ENCODE assay signal across 11 cellular contexts in genomic region chr3:122697952-122698625, GRCh38. TPM values are rescaled to one million over a fixed set of nuclear protein-coding genes. Genes with fewer than 3 reads are reported as not detected.
DNase-seq lines count a peak whose midpoint lies in the region; ATAC-seq, FAIRE-seq and TF ChIP-seq lines count a peak whose summit lies in the region.
"Had no signal": no experiment of that assay in that cellular context is flagged by ENCODE, and none has a peak within 500 bp of the region (broad histone marks: within the 10 kb centered on the region; RNA-seq: fewer than 3 reads in every experiment).

No MANE protein-coding gene starts in this region.

- WGBS in GM12878 (ENCODE audit: insufficient coverage, insufficient replicate concordance, low lambda C conversion rate, missing lambda C conversion rate) = 0% methylated on average over 2 of the region's 2 CpGs
- WGBS in ovary, 3 donors = 64 to 76% (median 76%) methylated on average over 2 of the region's 2 CpGs

- RAD21 ChIA-PET in GM12878 (lab: Charles Lee; ENCODE audit: unreplicated experiment) = interaction anchor here (0.6 to 4.4 kb wide), 8 partner anchors 11 to 314 kb away, joined by 3 to 30 read pairs (median 5); partner anchors contain the start of genes FAM162A and PARP14

- H3K27ac ChIP-seq in GM12878 (ENCODE audit: control insufficient read depth, insufficient read depth) = peak overlapping the region; percentile 65
- H3K27ac ChIP-seq in ovary = no peak overlapping the region
- H3K27ac ChIP-seq: pancreas had no signal

- ATAC-seq in GM19351 (IDR thresholded peaks at IDR 0.05; ENCODE audit: unreplicated experiment) (peak; percentile 91), HG03060 (IDR thresholded peaks at IDR 0.05; ENCODE audit: low read depth, unreplicated experiment) (peak; percentile 58), GM12878 (peak; percentile 96)
- ATAC-seq: HCT116, pancreas had no signal

- CTCF ChIA-PET in GM12878 (lab: Yijun Ruan, JAX) = interaction anchor here (0.7 to 1.9 kb wide), 7 partner anchors 19 to 332 kb away, joined by 3 to 10 read pairs (median 3); no protein-coding TSS in a partner anchor

- POLR2A ChIA-PET in GM12878 (lab: Charles Lee) = interaction anchor here (0.6 to 1.3 kb wide), 4 partner anchors 14 to 209 kb away, joined by 3 read pairs; no protein-coding TSS in a partner anchor

- H3K9me3 ChIP-seq in GM12878 (replicated peaks; ENCODE audit: control insufficient read depth, insufficient read depth, low read length) (peaks cover 7% of the 10 kb centered on the region; the same call in 2 of the 3 replicates), ovary (no peaks in the 10 kb centered on the region)
- H3K9me3 ChIP-seq: pancreas had no signal

- no peaks in the 10 kb centered on the region for H4K20me1 ChIP-seq in GM12878 (ENCODE audit: control insufficient read depth, insufficient read depth)

- no peak for TF ChIP-seq RAD21 in GM12878 (IDR thresholded peaks at IDR 0.05; ENCODE audit: insufficient read depth, low read depth, low read length)

- SMC1A ChIA-PET in GM12878 (lab: Charles Lee; ENCODE audit: uncharacterized antibody, unreplicated experiment) = interaction anchor here (1.0 to 7.3 kb wide), 9 partner anchors 10 to 185 kb away, joined by 3 to 91 read pairs (median 4); partner anchors contain the start of genes DTX3L, PARP14 and PARP9

- in situ Hi-C loops in GM12878 (cut with MboI) = no loop called here

- TF ChIP-seq CTCF in GM12878 (IDR thresholded peaks at IDR 0.05 in 2 of 3, conservative IDR thresholded peaks at IDR 0.05 in 1 of 3; ENCODE audit: control insufficient read depth in 2 of 3, extremely low read depth in 1 of 3, insufficient read depth in 1 of 3, low read depth in 3 of 3, low read length in 3 of 3) (no peak), ovary (IDR thresholded peaks at IDR 0.05) (no peak)

- H3K4me2 ChIP-seq in GM12878 (ENCODE audit: control insufficient read depth, insufficient read depth) = peak overlapping the region; percentile 72

- H2AFZ ChIP-seq in GM12878 (ENCODE audit: control insufficient read depth, low read depth, low read length) = no peak overlapping the region

- H3K36me3 ChIP-seq in GM12878 (ENCODE audit: control insufficient read depth in 2 of 2, insufficient read depth in 2 of 2, low read length in 1 of 2) = peaks cover 14 to 50% of the 10 kb centered on the region in 2 experiments
- no peaks in the 10 kb centered on the region for H3K36me3 ChIP-seq in ovary

- H3K4me3 ChIP-seq in GM08714 (ENCODE audit: low read length) = peak overlapping the region; percentile 40; the same call in 1 of the 2 replicates
- H3K4me3 ChIP-seq in GM12878 = peak overlapping the region; percentile 7; the same call in 1 of the 2 replicates
- H3K4me3 ChIP-seq in ovary = no peak overlapping the region
- H3K4me3 ChIP-seq: pancreas had no signal

- H3K4me1 ChIP-seq in GM12878 (ENCODE audit: control insufficient read depth, insufficient read depth, low read length) = peaks cover 25% of the 10 kb centered on the region
- no peaks in the 10 kb centered on the region for H3K4me1 ChIP-seq in ovary (ENCODE audit: insufficient read depth)

- peak; percentile 61 for DNase-seq in GM12878 (ENCODE audit: low read depth, low spot score)
- DNase-seq in COR-L47 (lab: John Stamatoyannopoulos, UW) = no peak
- DNase-seq in NCI-H1436 (lab: John Stamatoyannopoulos, UW) = no peak
- DNase-seq in ovary = no peak
- no peak for DNase-seq in NCI-H82 (lab: John Stamatoyannopoulos, UW)
- DNase-seq: NCI-H2171 treated with DMSO at 0.1 percent for 48 hours, pancreas had no signal

- H3K9ac ChIP-seq in GM12878 (ENCODE audit: control insufficient read depth, insufficient read depth, low read length) = no peak overlapping the region

- peaks cover 8% of the 10 kb centered on the region for H3K79me2 ChIP-seq in GM12878 (ENCODE audit: control insufficient read depth, insufficient read depth, low read length)

- intact Hi-C loops in GM12878 (cut with micrococcal nuclease; ENCODE audit: unreplicated experiment) = no loop called here
- intact Hi-C loops in ovary (cut with DNase I) = no loop called here

- FAIRE-seq in GM12878 (lab: Jason Lieb, UNC) = no peak
- FAIRE-seq: pancreas had no signal

- no TSS peak for BruUV-seq in GM12878 (replicated peaks; lab: Mats Ljungman, UMichigan)

- TF ChIP-seq EP300 in GM12878 (IDR thresholded peaks at IDR 0.05; ENCODE audit: borderline replicate concordance in 1 of 2, control insufficient read depth in 1 of 2, low read depth in 2 of 2, low read length in 2 of 2) (no peak), ovary (IDR thresholded peaks at IDR 0.05) (no peak)

- H3K27me3 ChIP-seq in GM12878 (replicated peaks in 1 of 2; ENCODE audit: control insufficient read depth in 2 of 2, insufficient read depth in 2 of 2, low read length in 1 of 2) (no peaks in the 10 kb centered on the region), ovary (no peaks in the 10 kb centered on the region)
- H3K27me3 ChIP-seq: pancreas had no signal

- TF ChIP-seq POLR2A in GM12878 (IDR thresholded peaks at IDR 0.05; ENCODE audit: low read depth, low read length) (no peak), ovary (IDR thresholded peaks at IDR 0.05) (no peak)

TF ChIP-seq in GM12878, 131 proteins besides CTCF, POLR2A, EP300 and RAD21 (continues in another document):
- TF ChIP-seq, protein P1, sequence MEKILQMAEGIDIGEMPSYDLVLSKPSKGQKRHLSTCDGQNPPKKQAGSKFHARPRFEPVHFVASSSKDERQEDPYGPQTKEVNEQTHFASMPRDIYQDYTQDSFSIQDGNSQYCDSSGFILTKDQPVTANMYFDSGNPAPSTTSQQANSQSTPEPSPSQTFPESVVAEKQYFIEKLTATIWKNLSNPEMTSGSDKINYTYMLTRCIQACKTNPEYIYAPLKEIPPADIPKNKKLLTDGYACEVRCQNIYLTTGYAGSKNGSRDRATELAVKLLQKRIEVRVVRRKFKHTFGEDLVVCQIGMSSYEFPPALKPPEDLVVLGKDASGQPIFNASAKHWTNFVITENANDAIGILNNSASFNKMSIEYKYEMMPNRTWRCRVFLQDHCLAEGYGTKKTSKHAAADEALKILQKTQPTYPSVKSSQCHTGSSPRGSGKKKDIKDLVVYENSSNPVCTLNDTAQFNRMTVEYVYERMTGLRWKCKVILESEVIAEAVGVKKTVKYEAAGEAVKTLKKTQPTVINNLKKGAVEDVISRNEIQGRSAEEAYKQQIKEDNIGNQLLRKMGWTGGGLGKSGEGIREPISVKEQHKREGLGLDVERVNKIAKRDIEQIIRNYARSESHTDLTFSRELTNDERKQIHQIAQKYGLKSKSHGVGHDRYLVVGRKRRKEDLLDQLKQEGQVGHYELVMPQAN (conservative IDR thresholded peaks at IDR 0.05) = no peak
- no peak for TF ChIP-seq MAX (IDR thresholded peaks at IDR 0.05; ENCODE audit: low read depth, low read length)
- TF ChIP-seq SUPT20H (IDR thresholded peaks at IDR 0.05; ENCODE audit: borderline replicate concordance, control insufficient read depth, low read depth, low read length) = no peak
- no peak for TF ChIP-seq TCF7 (IDR thresholded peaks at IDR 0.05; ENCODE audit: borderline replicate concordance)
- TF ChIP-seq EED (IDR thresholded peaks at IDR 0.05; ENCODE audit: low read depth) = no peak
- TF ChIP-seq YY1 (IDR thresholded peaks at IDR 0.05; ENCODE audit: low read depth, low read length) = no peak
- TF ChIP-seq POLR2AphosphoS5 (IDR thresholded peaks at IDR 0.05; ENCODE audit: low read length) = no peak
- peak; percentile 95 for TF ChIP-seq POU2F2 (IDR thresholded peaks at IDR 0.05; ENCODE audit: borderline replicate concordance, low read depth, low read length)
- TF ChIP-seq USF1 (IDR thresholded peaks at IDR 0.05; ENCODE audit: borderline replicate concordance, extremely low read length, insufficient read depth, low read depth, low read length) = no peak
- no peak for TF ChIP-seq HDAC6 (IDR thresholded peaks at IDR 0.05; ENCODE audit: unreplicated experiment)
- TF ChIP-seq MXI1 (IDR thresholded peaks at IDR 0.05; ENCODE audit: low read depth, low read length) = no peak
- TF ChIP-seq YBX1 (IDR thresholded peaks at IDR 0.05) = no peak
- no peak for TF ChIP-seq CREM (IDR thresholded peaks at IDR 0.05; ENCODE audit: low read depth)

RNA-seq across cellular contexts. Expression of gene PARP14, which starts 17.4 kb away (rescaled TPM):
- 774 and 778 TPM in 2 replicates for total RNA-seq in GM12878 (2013; cell fraction: nucleolus; rRNA removed)
- 111 and 132 TPM in 2 replicates for total RNA-seq in GM12878 (2014; rRNA removed)
- total RNA-seq in GM12878 (2014; rRNA removed; fragmentation: Illumina TruSeq; extraction: Trizol) = 140 and 143 TPM in 2 replicates
- total RNA-seq in GM12878 (2021) = 87.0 and 95.5 TPM in 2 replicates
- 32.0 TPM for polyA plus RNA-seq in GM12878 (2011; ENCODE audit: low read depth)
- polyA plus RNA-seq in GM12878 (2011; rRNA removed) = 189 and 253 TPM in 2 replicates
- polyA plus RNA-seq in GM12878 (2011; cell fraction: cytosol; rRNA removed) = 97.7 and 115 TPM in 2 replicates
- 202 and 212 TPM in 2 replicates for polyA plus RNA-seq in GM12878 (2011; cell fraction: nucleus; rRNA removed)
- 41.3 and 41.4 TPM in 2 replicates for polyA plus RNA-seq in GM12878 (2012)
- 92.0 and 115 TPM in 2 replicates for polyA plus RNA-seq in GM12878 (2014; fragmentation: Illumina TruSeq; extraction: Trizol)
- 10 to 100 TPM; 21.6 to 57.0 TPM for polyA plus RNA-seq in GM12878 (2014; fragmentation: Nextera tagmentation; extraction: Ambion mirVana)
- 76.3 and 93.3 TPM in 2 replicates for polyA plus RNA-seq in GM12878 (2014; rRNA removed)
- polyA plus RNA-seq in GM12878 (2016; fragmentation: Nextera tagmentation; extraction: Ambion mirVana) = 10 to 100 TPM; 39.8 to 44.3 TPM
- polyA minus RNA-seq in GM12878 (2011; rRNA and poly(A)+ RNA removed) = 213 and 234 TPM in 2 replicates
- polyA minus RNA-seq in GM12878 (2011; cell fraction: cytosol; rRNA and poly(A)+ RNA removed) = 86.9 and 96.8 TPM in 2 replicates
- 204 and 283 TPM in 2 replicates for polyA minus RNA-seq in GM12878 (2011; cell fraction: nucleus; rRNA and poly(A)+ RNA removed)
- total RNA-seq in ovary = 10 to 100 TPM; 23.9 to 41.3 (median 27.8) TPM
- polyA plus RNA-seq in ovary = 10 to 100 TPM in 1 of 2 donors, 1 to 10 TPM in 1; 9.3 to 23.2 TPM
